In genomic region chr12:50033317-50033679, GRCh38 we compare ENCODE assay signal across 10 cellular contexts.
DNase-seq lines count a peak whose midpoint lies in the region; ATAC-seq and TF ChIP-seq lines count a peak whose summit lies in the region.
"Had no signal": no experiment of that assay in that cellular context is flagged by ENCODE, and none has a peak within 500 bp of the region (broad histone marks: within the 10 kb centered on the region; RNA-seq: fewer than 3 reads in every experiment).

No MANE protein-coding gene starts in this region.

- no peaks in the 10 kb centered on the region for H3K4me1 ChIP-seq in iPS-18a (ENCODE audit: control insufficient read depth, low read depth, low read length)

- H3K36me3 ChIP-seq in iPS-18a (ENCODE audit: control insufficient read depth, low read depth, low read length): no peaks in the 10 kb centered on the region

- H3K4me3 Mint-ChIP-seq in stimulated activated memory B cell treated with anti-CD40 and anti-IgM and Interleukin-4, amounts not matched to agents 10 μg/mL and 1 μg/mL and 100 μg/mL, for 72 hours: peak overlapping the region; percentile 52
- H3K4me3 Mint-ChIP-seq: T-helper 1 cell treated with Interleukin-12 subunit alpha and Interleukin-12 subunit beta and Interleukin-4 antibody, amounts not matched to agents 30 μg/mL and 1 μg/mL, for 36 hours had no signal

- H3K27me3 Mint-ChIP-seq in stimulated activated memory B cell treated with anti-CD40 and anti-IgM and Interleukin-4, amounts not matched to agents 10 μg/mL and 1 μg/mL and 100 μg/mL, for 72 hours: peaks cover 11% of the 10 kb centered on the region

- H3K9me3 ChIP-seq in iPS-18a (ENCODE audit: control insufficient read depth, low read depth, low read length): no peaks in the 10 kb centered on the region

- peak overlapping the region; percentile 55 for H3K4me3 ChIP-seq in HL-60 (replicated peaks; ENCODE audit: insufficient read depth, low read length)
- H3K4me3 ChIP-seq in iPS-18a (ENCODE audit: low read length): peak overlapping the region; percentile 60

- H3K4me1 Mint-ChIP-seq in stimulated activated memory B cell treated with anti-CD40 and anti-IgM and Interleukin-4, amounts not matched to agents 10 μg/mL and 1 μg/mL and 100 μg/mL, for 72 hours: peaks cover 8% of the 10 kb centered on the region

- H3K27ac Mint-ChIP-seq in stimulated activated memory B cell treated with anti-CD40 and anti-IgM and Interleukin-4, amounts not matched to agents 10 μg/mL and 1 μg/mL and 100 μg/mL, for 72 hours: peak overlapping the region; percentile 25
- H3K27ac Mint-ChIP-seq: T-helper 1 cell treated with Interleukin-12 subunit alpha and Interleukin-12 subunit beta and Interleukin-4 antibody, amounts not matched to agents 30 μg/mL and 1 μg/mL, for 36 hours had no signal

- no peak for TF ChIP-seq CTCF in HL-60 (IDR thresholded peaks at IDR 0.05; ENCODE audit: insufficient read depth, low read length)

- ATAC-seq in stimulated activated memory B cell treated with anti-CD40 and anti-IgM and Interleukin-4, amounts not matched to agents 10 μg/mL and 1 μg/mL and 100 μg/mL, for 72 hours: peak; percentile 34
- no peak for ATAC-seq in GM21367 (IDR thresholded peaks at IDR 0.05; ENCODE audit: unreplicated experiment)

- no peaks in the 10 kb centered on the region for H3K27me3 ChIP-seq in HL-60 (ENCODE audit: insufficient read depth, poor library complexity, severe bottlenecking)
- H3K27me3 ChIP-seq in iPS-18a (ENCODE audit: control insufficient read depth, insufficient read depth, low read length): peaks cover 8% of the 10 kb centered on the region

- no peaks in the 10 kb centered on the region for H3K36me3 Mint-ChIP-seq in stimulated activated memory B cell treated with anti-CD40 and anti-IgM and Interleukin-4, amounts not matched to agents 10 μg/mL and 1 μg/mL and 100 μg/mL, for 72 hours

- H3K27ac ChIP-seq in HL-60 (replicated peaks): peak overlapping the region; percentile 82
- no peak overlapping the region for H3K27ac ChIP-seq in iPS-18a (ENCODE audit: low read length)

- no peaks in the 10 kb centered on the region for H3K9me3 Mint-ChIP-seq in stimulated activated memory B cell treated with anti-CD40 and anti-IgM and Interleukin-4, amounts not matched to agents 10 μg/mL and 1 μg/mL and 100 μg/mL, for 72 hours
- H3K9me3 Mint-ChIP-seq: T-helper 1 cell treated with Interleukin-12 subunit alpha and Interleukin-12 subunit beta and Interleukin-4 antibody, amounts not matched to agents 30 μg/mL and 1 μg/mL, for 36 hours had no signal

- H3K9ac ChIP-seq in iPS-18a (ENCODE audit: low read length): no peak overlapping the region

- DNase-seq in HL-60 (ENCODE audit: low read depth in 1 of 2, low spot score in 1 of 2) (peak; percentile 72 to 84), UCSD-AML1 (lab: John Stamatoyannopoulos, UW; ENCODE audit: unreplicated experiment) (peak; percentile 56), NCI-H1048 (lab: John Stamatoyannopoulos, UW) (no peak), activated T-cell treated with anti-CD3 and anti-CD28 coated beads for 4 hours (no peak)
- no peak for DNase-seq in activated CD4-positive, CD25-positive, alpha-beta regulatory T cell (lab: John Stamatoyannopoulos, UW)
- DNase-seq: NCI-H748 treated with DMSO at 0.1 percent for 48 hours had no signal

Comparison
In these comparisons a context has a peak if more than half of its experiments do, and no peak if none do; other contexts are left out.
1. DNase-seq: peak in HL-60 (2 of 2) and UCSD-AML1 (single experiment); none in activated CD4-positive, CD25-positive, alpha-beta regulatory T cell (0 of 4), NCI-H1048 (single experiment) and activated T-cell treated with anti-CD3 and anti-CD28 coated beads for 4 hours (single experiment).